Comparison of ENCODE assay signal across 7 cellular contexts in genomic region chr10:124192664-124193308, GRCh38.
DNase-seq lines count a peak whose midpoint lies in the region; ATAC-seq, FAIRE-seq and TF ChIP-seq lines count a peak whose summit lies in the region.
"Not testable (repeated sequence)": the region's sequence is repeated elsewhere in the genome, so short reads cannot be mapped to it uniquely, and the experiment has no call there.

No MANE protein-coding gene starts in this region.

- H3K79me2 ChIP-seq in PC-3 (ENCODE audit: low read length); GM12878 (ENCODE audit: control insufficient read depth, insufficient read depth, low read length): not testable (repeated sequence)

- not testable (repeated sequence) for H3K9me2 ChIP-seq in PC-3 (replicated peaks; ENCODE audit: low read length)

- H3K4me3 ChIP-seq in GM12875 (ENCODE audit: low read depth, low read length); PC-3 (ENCODE audit: low read length); GM12878; fibroblast of mammary gland (ENCODE audit: control insufficient read depth, low read depth, low read length): not testable (repeated sequence)

- TF ChIP-seq RAD21 in GM12878 (IDR thresholded peaks at IDR 0.05; ENCODE audit: insufficient read depth, low read depth, low read length) = peak; percentile 28

- POLR2A ChIA-PET in PC-3 (lab: Charles Lee; ENCODE audit: unreplicated experiment) = interaction anchor here (0.6 kb wide), 1 partner anchor 323 kb away, joined by 5 read pairs; no protein-coding TSS in a partner anchor
- POLR2A ChIA-PET in GM12878 (lab: Charles Lee) = not testable (repeated sequence)

- not testable (repeated sequence) for TF ChIP-seq EP300 in GM12878 (IDR thresholded peaks at IDR 0.05; ENCODE audit: borderline replicate concordance in 1 of 2, control insufficient read depth in 1 of 2, low read depth in 2 of 2, low read length in 2 of 2)

- in situ Hi-C loops in GM12878 (cut with MboI) = not testable (repeated sequence)

- BruUV-seq in PC-3 (replicated peaks; lab: Mats Ljungman, UMichigan); GM12878 (replicated peaks; lab: Mats Ljungman, UMichigan): not testable (repeated sequence)

- not testable (repeated sequence) for H3K4me2 ChIP-seq in PC-3 (ENCODE audit: low read length); GM12878 (ENCODE audit: control insufficient read depth, insufficient read depth)

- not testable (repeated sequence) for H3K4me1 Mint-ChIP-seq in mesothelial cell of epicardium

- H3K9me3 ChIP-seq in PC-3 (ENCODE audit: low read length); GM12878 (replicated peaks; ENCODE audit: control insufficient read depth, insufficient read depth, low read length): not testable (repeated sequence)

- H3K9ac ChIP-seq in PC-3 (ENCODE audit: low read length); GM12878 (ENCODE audit: control insufficient read depth, insufficient read depth, low read length): not testable (repeated sequence)

- H2AFZ ChIP-seq in PC-3 (ENCODE audit: low read length); GM12878 (ENCODE audit: control insufficient read depth, low read depth, low read length): not testable (repeated sequence)

- peaks cover 44% of the 10 kb centered on the region for H3K9me3 Mint-ChIP-seq in mesothelial cell of epicardium

- ATAC-seq in PC-3, GM12878: not testable (repeated sequence)

- SMC1A ChIA-PET in GM12878 (lab: Charles Lee; ENCODE audit: uncharacterized antibody, unreplicated experiment) = interaction anchor here (0.8 to 2.5 kb wide), 15 partner anchors 8 to 211 kb away, joined by 3 to 11 read pairs (median 4); no protein-coding TSS in a partner anchor

- not testable (repeated sequence) for H3K27ac Mint-ChIP-seq in mesothelial cell of epicardium

- RAD21 ChIA-PET in GM12878 (lab: Charles Lee; ENCODE audit: unreplicated experiment) = interaction anchor here (0.6 to 1.8 kb wide), 6 partner anchors 28 to 198 kb away, joined by 3 to 7 read pairs (median 5); no protein-coding TSS in a partner anchor

- H3F3A ChIP-seq in PC-3 (ENCODE audit: low read length, unreplicated experiment) = not testable (repeated sequence)

- 63% methylated on average over 5 of the region's 5 CpGs for WGBS in GM12878 (ENCODE audit: insufficient coverage, insufficient replicate concordance, low lambda C conversion rate, missing lambda C conversion rate)

- FAIRE-seq in GM12878 (lab: Jason Lieb, UNC) = not testable (repeated sequence)

- H3K36me3 Mint-ChIP-seq in mesothelial cell of epicardium = not testable (repeated sequence)

- TF ChIP-seq POLR2A in GM12878 (IDR thresholded peaks at IDR 0.05; ENCODE audit: low read depth, low read length) = not testable (repeated sequence)

- not testable (repeated sequence) for H3K36me3 ChIP-seq in PC-3 (ENCODE audit: low read depth, low read length); GM12878 (ENCODE audit: control insufficient read depth in 2 of 2, insufficient read depth in 2 of 2, low read length in 1 of 2)

- peaks cover 41% of the 10 kb centered on the region for H3K27me3 Mint-ChIP-seq in mesothelial cell of epicardium (ENCODE audit: low read depth)

- peak; percentile 11 for DNase-seq in DMS53 (lab: John Stamatoyannopoulos, UW)
- DNase-seq in PC-3; GM12878 (ENCODE audit: low read depth, low spot score); fibroblast of mammary gland (ENCODE audit: low read depth); mesothelial cell of epicardium (ENCODE audit: low spot score in 2 of 2, unreplicated experiment in 2 of 2): not testable (repeated sequence)

- CTCF ChIA-PET in PC-3 (lab: Charles Lee) = not testable (repeated sequence)
- CTCF ChIA-PET in GM12878 (lab: Yijun Ruan, JAX) = interaction anchor here (0.6 to 2.7 kb wide), 18 partner anchors 8 to 211 kb away, joined by 3 to 12 read pairs (median 4); no protein-coding TSS in a partner anchor

- intact Hi-C loops in PC-3 (cut with micrococcal nuclease); GM12878 (cut with micrococcal nuclease; ENCODE audit: unreplicated experiment): not testable (repeated sequence)

- H3K4me1 ChIP-seq in PC-3 (ENCODE audit: insufficient read depth, low read length); GM12878 (ENCODE audit: control insufficient read depth, insufficient read depth, low read length): not testable (repeated sequence)

- not testable (repeated sequence) for H3K27ac ChIP-seq in PC-3 (ENCODE audit: low read length); GM12878 (ENCODE audit: control insufficient read depth, insufficient read depth)

- H3K4me3 Mint-ChIP-seq in mesothelial cell of epicardium = not testable (repeated sequence)

- H3K27me3 ChIP-seq in PC-3 (ENCODE audit: low read length) = peaks cover 10% of the 10 kb centered on the region; the same call in 1 of the 2 replicates
- not testable (repeated sequence) for H3K27me3 ChIP-seq in GM12878 (replicated peaks in 1 of 2; ENCODE audit: control insufficient read depth in 2 of 2, insufficient read depth in 2 of 2, low read length in 1 of 2)

- H4K20me1 ChIP-seq in PC-3 (ENCODE audit: low read length); GM12878 (ENCODE audit: control insufficient read depth, insufficient read depth): not testable (repeated sequence)

- TF ChIP-seq CTCF in GM12875 (IDR thresholded peaks at IDR 0.05; ENCODE audit: borderline replicate concordance, insufficient read depth, low read depth, low read length) (peak; percentile 45; the same call in 1 of the 2 replicates), LNCAP (IDR thresholded peaks at IDR 0.05) (peak; percentile 34; the same call in 1 of the 2 replicates), PC-3 (conservative IDR thresholded peaks at IDR 0.05; ENCODE audit: low read depth, low read length) (peak; percentile 39; the same call in 1 of the 2 replicates), GM12878 (IDR thresholded peaks at IDR 0.05 in 2 of 3, conservative IDR thresholded peaks at IDR 0.05 in 1 of 3; ENCODE audit: control insufficient read depth in 2 of 3, extremely low read depth in 1 of 3, insufficient read depth in 1 of 3, low read depth in 3 of 3, low read length in 3 of 3) (peak in 1 of 3 experiments; percentile 26; a peak in 2 of 6 replicates), fibroblast of mammary gland (conservative IDR thresholded peaks at IDR 0.05; ENCODE audit: control insufficient read depth, insufficient read depth, low read depth, low read length) (peak; percentile 7), mesothelial cell of epicardium (IDR thresholded peaks at IDR 0.05; ENCODE audit: unreplicated experiment) (peak; percentile 22)

TF ChIP-seq in GM12878, 131 proteins besides CTCF, POLR2A, EP300 and RAD21:
- TF ChIP-seq GATAD2B (conservative IDR thresholded peaks at IDR 0.05; ENCODE audit: low read depth) = 0 out of 2 replicates have a peak, but pooled peaks have one; percentile 37
